ENCODE assay signal across 8 cellular contexts in genomic region chr14:93892923-93893549, GRCh38. TPM values are rescaled to one million over a fixed set of nuclear protein-coding genes. Genes with fewer than 3 reads are reported as not detected.
DNase-seq lines count a peak whose midpoint lies in the region; ATAC-seq and TF ChIP-seq lines count a peak whose summit lies in the region.

No MANE protein-coding gene starts in this region.

- H3K27me3 Mint-ChIP-seq in natural killer cell (ENCODE audit: low read depth in 2 of 2), result peaks cover 17% of the 10 kb centered on the region in 2 donors

- no peaks in the 10 kb centered on the region for H3K27me3 ChIP-seq in esophagus muscularis mucosa

- TF ChIP-seq CTCF in C4-2B (conservative IDR thresholded peaks at IDR 0.05), result peak; percentile 97
- peak; percentile 95 to 98 (median 98) for TF ChIP-seq CTCF in esophagus muscularis mucosa (IDR thresholded peaks at IDR 0.05)
- TF ChIP-seq CTCF in natural killer cell (IDR thresholded peaks at IDR 0.05), result peak; percentile 98

- TF ChIP-seq POLR2A in esophagus muscularis mucosa (IDR thresholded peaks at IDR 0.05; ENCODE audit: low read depth), result no peak

- no peaks in the 10 kb centered on the region for H3K36me3 Mint-ChIP-seq in natural killer cell
- no peaks in the 10 kb centered on the region for H3K36me3 Mint-ChIP-seq in stimulated activated effector memory CD8-positive, alpha-beta T cell treated with anti-CD3 and anti-CD28 coated beads, Interleukin-12 subunit alpha, Interleukin-12 subunit beta, amount 100 ng/mL, for 72 hours

- WGBS in esophagus muscularis mucosa, result 27% methylated on average over 10 of the region's 13 CpGs

- H3K4me3 ChIP-seq in esophagus muscularis mucosa, result no peak overlapping the region

- ATAC-seq in GM19395 (IDR thresholded peaks at IDR 0.05; ENCODE audit: unreplicated experiment) (peak; percentile 76), natural killer cell (peak; percentile 69 to 89 (median 80)), GM21360 (IDR thresholded peaks at IDR 0.05; ENCODE audit: unreplicated experiment) (no peak)
- peak; percentile 52 for ATAC-seq in stimulated activated effector memory CD8-positive, alpha-beta T cell treated with anti-CD3 and anti-CD28 coated beads, Interleukin-12 subunit alpha, Interleukin-12 subunit beta, amount 100 ng/mL, for 72 hours

- no peak overlapping the region for H3K27ac ChIP-seq in C4-2B
- H3K27ac ChIP-seq in esophagus muscularis mucosa (replicated peaks in 1 of 4), result peak overlapping the region in 3 of 4 donors; percentile 29 to 50 (median 32)

- H3K4me1 ChIP-seq in esophagus muscularis mucosa, result peaks cover 12 to 21% (median 17%) of the 10 kb centered on the region in 4 donors

- H3K27ac Mint-ChIP-seq in natural killer cell, result no peak overlapping the region
- H3K27ac Mint-ChIP-seq in stimulated activated effector memory CD8-positive, alpha-beta T cell treated with anti-CD3 and anti-CD28 coated beads, Interleukin-12 subunit alpha, Interleukin-12 subunit beta, amount 100 ng/mL, for 72 hours, result no peak overlapping the region

- H3K4me1 Mint-ChIP-seq in natural killer cell, result no peaks in the 10 kb centered on the region
- no peaks in the 10 kb centered on the region for H3K4me1 Mint-ChIP-seq in stimulated activated effector memory CD8-positive, alpha-beta T cell treated with anti-CD3 and anti-CD28 coated beads, Interleukin-12 subunit alpha, Interleukin-12 subunit beta, amount 100 ng/mL, for 72 hours

- no peaks in the 10 kb centered on the region for H3K9me3 ChIP-seq in esophagus muscularis mucosa

- no peaks in the 10 kb centered on the region for H3K9me3 Mint-ChIP-seq in natural killer cell
- H3K9me3 Mint-ChIP-seq in stimulated activated effector memory CD8-positive, alpha-beta T cell treated with anti-CD3 and anti-CD28 coated beads, Interleukin-12 subunit alpha, Interleukin-12 subunit beta, amount 100 ng/mL, for 72 hours, result no peaks in the 10 kb centered on the region

- H3K4me3 Mint-ChIP-seq in natural killer cell, result no peak overlapping the region
- H3K4me3 Mint-ChIP-seq in stimulated activated effector memory CD8-positive, alpha-beta T cell treated with anti-CD3 and anti-CD28 coated beads, Interleukin-12 subunit alpha, Interleukin-12 subunit beta, amount 100 ng/mL, for 72 hours, result no peak overlapping the region

- no peak for TF ChIP-seq EP300 in esophagus muscularis mucosa (IDR thresholded peaks at IDR 0.05)

- peak; percentile 76 for DNase-seq in NCI-H69 (lab: John Stamatoyannopoulos, UW)
- peak; percentile 57 for DNase-seq in activated T-cell treated with anti-CD3 and anti-CD28 coated beads for 24 hours (ENCODE audit: low read depth)
- DNase-seq in esophagus muscularis mucosa (ENCODE audit: extremely low spot score), result peak; percentile 95
- DNase-seq in natural killer cell, result peak; percentile 67
- DNase-seq in stimulated activated effector memory CD8-positive, alpha-beta T cell treated with anti-CD3 and anti-CD28 coated beads, Interleukin-12 subunit alpha, Interleukin-12 subunit beta, amount 100 ng/mL, for 72 hours (ENCODE audit: low spot score in 2 of 2), result peak; percentile 76 to 90

- intact Hi-C loops in esophagus muscularis mucosa (cut with DNase I), result loop anchor here (2.0 to 5.0 kb wide), 2 partner anchors 106 to 238 kb away; partner anchors contain the start of gene PRIMA1
- intact Hi-C loops in natural killer cell (cut with micrococcal nuclease), result no loop called here

- H3K36me3 ChIP-seq in esophagus muscularis mucosa, result no peaks in the 10 kb centered on the region

RNA-seq across cellular contexts. Expression of gene FAM181A, which starts 34.1 kb away (rescaled TPM):
- total RNA-seq in esophagus muscularis mucosa (not detected), natural killer cell (not detected)
